Comparison of ENCODE assay signal across 9 cellular contexts in the genomic region with DNA sequence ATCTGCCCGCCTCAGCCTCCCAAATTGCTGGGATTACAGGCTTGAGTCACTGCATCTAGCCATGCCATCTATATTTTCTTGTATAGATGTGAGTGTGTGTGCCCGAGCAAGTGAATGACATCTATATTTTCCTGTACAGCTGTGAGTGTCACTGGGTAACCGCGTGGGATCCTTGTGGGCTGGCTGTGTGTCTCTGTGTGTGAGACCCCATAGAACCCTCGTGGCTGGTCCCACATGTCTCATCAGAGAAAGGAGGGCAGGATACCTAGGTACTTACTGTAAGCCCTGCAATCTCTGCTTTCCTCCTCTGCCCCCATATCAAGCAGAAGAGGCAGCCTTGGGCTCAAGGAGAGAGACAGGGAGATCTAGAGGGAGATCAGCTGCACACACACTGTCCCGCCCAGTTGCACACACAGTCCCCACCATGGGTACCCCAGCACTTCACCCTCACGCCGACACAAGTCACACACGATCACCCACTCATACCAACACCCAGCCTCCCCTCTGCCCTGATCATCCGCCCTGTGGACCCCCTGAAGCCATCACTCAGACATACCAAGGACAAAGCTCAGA. TPM values are rescaled to one million over a fixed set of nuclear protein-coding genes. Genes with fewer than 3 reads are reported as not detected.
DNase-seq lines count a peak whose midpoint lies in the region; ATAC-seq and TF ChIP-seq lines count a peak whose summit lies in the region.
"Had no signal": no experiment of that assay in that cellular context is flagged by ENCODE, and none has a peak within 500 bp of the region (broad histone marks: within the 10 kb centered on the region; RNA-seq: fewer than 3 reads in every experiment).

No MANE protein-coding gene starts in this region.

- H3K9ac ChIP-seq in rectal smooth muscle tissue (ENCODE audit: low read length) (peak overlapping the region; percentile 38), endodermal cell (ENCODE audit: extremely low read depth, low read length, poor library complexity, severe bottlenecking) (no peak overlapping the region)

- TF ChIP-seq CTCF in GM12865 (IDR thresholded peaks at IDR 0.05; ENCODE audit: insufficient read depth, low read depth, low read length, missing control alignments) (no peak), HL-60 (IDR thresholded peaks at IDR 0.05; ENCODE audit: insufficient read depth, low read length) (no peak), endodermal cell (conservative IDR thresholded peaks at IDR 0.05) (no peak)

- no peaks in the 10 kb centered on the region for H3K9me3 Mint-ChIP-seq in activated naive CD8-positive, alpha-beta T cell treated with anti-CD3 and anti-CD28 coated beads for 36 hours
- H3K9me3 Mint-ChIP-seq in endodermal cell, result no peaks in the 10 kb centered on the region

- DNase-seq in GM12865 (ENCODE audit: low read depth) (peak; percentile 25), HL-60 (ENCODE audit: low read depth in 1 of 2, low spot score in 1 of 2) (no peak), endodermal cell (no peak), inferior parietal cortex (ENCODE audit: extremely low spot score) (no peak), LoVo (ENCODE audit: low spot score) (no peak)
- DNase-seq in activated naive CD8-positive, alpha-beta T cell treated with anti-CD3 and anti-CD28 coated beads for 36 hours, result no peak
- DNase-seq: DMS79 treated with DMSO at 0.1 percent for 48 hours had no signal

- H3K27ac Mint-ChIP-seq in activated naive CD8-positive, alpha-beta T cell treated with anti-CD3 and anti-CD28 coated beads for 36 hours, result peak overlapping the region; percentile 92
- no peak overlapping the region for H3K27ac Mint-ChIP-seq in endodermal cell

- H3K27me3 ChIP-seq in HL-60 (ENCODE audit: insufficient read depth, poor library complexity, severe bottlenecking), result no peaks in the 10 kb centered on the region
- peaks cover 11% of the 10 kb centered on the region for H3K27me3 ChIP-seq in rectal smooth muscle tissue (ENCODE audit: control insufficient read depth, insufficient read depth, low read length)
- peaks cover 4% of the 10 kb centered on the region for H3K27me3 ChIP-seq in endodermal cell (ENCODE audit: control insufficient read depth, insufficient read depth, low read length, poor library complexity, severe bottlenecking)

- H3K27ac ChIP-seq in HL-60 (replicated peaks) (peak overlapping the region; percentile 90), rectal smooth muscle tissue (ENCODE audit: low read depth, low read length) (no peak overlapping the region), endodermal cell (ENCODE audit: low read depth, low read length) (no peak overlapping the region)

- H3K4me3 Mint-ChIP-seq in activated naive CD8-positive, alpha-beta T cell treated with anti-CD3 and anti-CD28 coated beads for 36 hours, result peak overlapping the region; percentile 92
- H3K4me3 Mint-ChIP-seq in endodermal cell, result no peak overlapping the region

- no peaks in the 10 kb centered on the region for H3K27me3 Mint-ChIP-seq in activated naive CD8-positive, alpha-beta T cell treated with anti-CD3 and anti-CD28 coated beads for 36 hours
- H3K27me3 Mint-ChIP-seq in endodermal cell (ENCODE audit: insufficient read depth), result peaks cover 14% of the 10 kb centered on the region

- H3K36me3 Mint-ChIP-seq in activated naive CD8-positive, alpha-beta T cell treated with anti-CD3 and anti-CD28 coated beads for 36 hours, result peaks cover 8% of the 10 kb centered on the region
- H3K36me3 Mint-ChIP-seq in endodermal cell (ENCODE audit: low read depth), result no peaks in the 10 kb centered on the region

- WGBS in endodermal cell (ENCODE audit: insufficient coverage in 1 of 2, insufficient read length in 1 of 2), 2 experiments, result 85 to 95% methylated on average over 3 to 10 of the region's 10 CpGs

- H3K4me1 Mint-ChIP-seq in activated naive CD8-positive, alpha-beta T cell treated with anti-CD3 and anti-CD28 coated beads for 36 hours, result peaks cover 22% of the 10 kb centered on the region
- H3K4me1 Mint-ChIP-seq in endodermal cell, result no peaks in the 10 kb centered on the region

- no peak for ATAC-seq in GM21390 (IDR thresholded peaks at IDR 0.05; ENCODE audit: unreplicated experiment)

- no peaks in the 10 kb centered on the region for H3K36me3 ChIP-seq in rectal smooth muscle tissue (ENCODE audit: control insufficient read depth, insufficient read depth, low read length)
- H3K36me3 ChIP-seq in endodermal cell (ENCODE audit: control insufficient read depth, insufficient read depth, low read length), result no peaks in the 10 kb centered on the region

- H3K4me3 ChIP-seq in GM12865 (ENCODE audit: low read depth, low read length) (peak overlapping the region; percentile 69), HL-60 (replicated peaks; ENCODE audit: insufficient read depth, low read length) (peak overlapping the region; percentile 65), rectal smooth muscle tissue (ENCODE audit: low read length) (peak overlapping the region; percentile 52), endodermal cell (ENCODE audit: low read length) (no peak overlapping the region)

- H3K4me1 ChIP-seq in rectal smooth muscle tissue (ENCODE audit: control insufficient read depth, insufficient read depth, low read length) (no peaks in the 10 kb centered on the region), endodermal cell (ENCODE audit: control insufficient read depth, insufficient read depth, low read length) (no peaks in the 10 kb centered on the region)

- H3K9me3 ChIP-seq in endodermal cell (ENCODE audit: control insufficient read depth, low read length), result no peaks in the 10 kb centered on the region

RNA-seq across cellular contexts. Expression of a gene that starts 0.7 kb away (rescaled TPM):
- 10 to 100 TPM; 62.4 to 63.2 TPM for total RNA-seq in activated naive CD8-positive, alpha-beta T cell treated with anti-CD3 and anti-CD28 coated beads for 36 hours
- 1 to 10 TPM; 1.7 to 2.1 TPM for total RNA-seq in endodermal cell
- 0.75 TPM for polyA plus RNA-seq in endodermal cell (2013, experiment 1 of 2)
- polyA plus RNA-seq in endodermal cell (2013, experiment 2 of 2), result 0.79 TPM

RNA-seq across cellular contexts. Expression of a gene that starts 16.9 kb away (rescaled TPM):
- total RNA-seq in activated naive CD8-positive, alpha-beta T cell treated with anti-CD3 and anti-CD28 coated beads for 36 hours, result 1 to 10 TPM; 2.1 to 2.5 TPM
- total RNA-seq in endodermal cell, result 10 to 100 TPM; 46.4 to 50.9 TPM
- polyA plus RNA-seq in endodermal cell (2013, experiment 1 of 2), result 5.0 TPM
- polyA plus RNA-seq in endodermal cell (2013, experiment 2 of 2), result 4.1 TPM

RNA-seq across cellular contexts. Expression of a gene that starts 21.2 kb away (rescaled TPM):
- 1 to 10 TPM; 7.3 to 7.8 TPM for total RNA-seq in activated naive CD8-positive, alpha-beta T cell treated with anti-CD3 and anti-CD28 coated beads for 36 hours
- 1 to 10 TPM; 5.2 to 7.5 TPM for total RNA-seq in endodermal cell
- 14.0 TPM for polyA plus RNA-seq in endodermal cell (2013, experiment 1 of 2)
- 9.9 TPM for polyA plus RNA-seq in endodermal cell (2013, experiment 2 of 2)

RNA-seq across cellular contexts. Expression of a gene that starts 21.3 kb away (rescaled TPM):
- 10 to 100 TPM; 14.8 to 18.4 TPM for total RNA-seq in activated naive CD8-positive, alpha-beta T cell treated with anti-CD3 and anti-CD28 coated beads for 36 hours
- 10 to 100 TPM; 34.9 to 39.5 TPM for total RNA-seq in endodermal cell
- polyA plus RNA-seq in endodermal cell (2013, experiment 1 of 2), result 47.3 TPM
- 45.8 TPM for polyA plus RNA-seq in endodermal cell (2013, experiment 2 of 2)

RNA-seq across cellular contexts. Expression of a gene that starts 47.4 kb away (rescaled TPM):
- under 1 TPM; 0.52 to 0.60 TPM for total RNA-seq in activated naive CD8-positive, alpha-beta T cell treated with anti-CD3 and anti-CD28 coated beads for 36 hours
- under 1 TPM in 1 of 2 donors, not detected in 1; 0.46 TPM for total RNA-seq in endodermal cell
- 0.85 TPM for polyA plus RNA-seq in endodermal cell (2013, experiment 1 of 2)
- polyA plus RNA-seq in endodermal cell (2013, experiment 2 of 2), result 0.54 TPM

Comparison
In these comparisons a context has a peak if more than half of its experiments do, and no peak if none do; other contexts are left out.
1. RNA of a gene that starts 0.7 kb away (total RNA-seq): 62.4 to 63.2 TPM in activated naive CD8-positive, alpha-beta T cell treated with anti-CD3 and anti-CD28 coated beads for 36 hours; 1.7 to 2.1 TPM in endodermal cell; every median in the first group is over 10 times any median in the second.
2. RNA of a gene that starts 16.9 kb away (total RNA-seq): 46.4 to 50.9 TPM in endodermal cell; 2.1 to 2.5 TPM in activated naive CD8-positive, alpha-beta T cell treated with anti-CD3 and anti-CD28 coated beads for 36 hours; every median in the first group is over 10 times any median in the second.